ENCODE assay signal across 25 cellular contexts in genomic region chr5:10946050-10946449, GRCh38.
"Had no signal": no experiment of that assay in that cellular context is flagged by ENCODE, and none has a peak within 500 bp of the region (broad histone marks: within the 10 kb centered on the region; RNA-seq: fewer than 3 reads in every experiment).

No MANE protein-coding gene starts in this region.

- H3K36me3 ChIP-seq: ascending aorta, left lung, lower lobe of right lung, pancreas, suprapubic skin, tibial artery, upper lobe of right lung had no signal

- DNase-seq: activated CD4-positive, alpha-beta T cell treated with anti-CD3 and anti-CD28 coated beads for 48 hours; activated CD4-positive, alpha-beta T cell treated with anti-CD3 and anti-CD28 coated beads, Interleukin-2, amount 50 U/mL, for 48 hours; activated CD8-positive, alpha-beta memory T cell treated with anti-CD3 and anti-CD28 coated beads for 24 hours; activated effector memory CD4-positive, alpha-beta T cell treated with Interleukin-2 at 50 U/mL for 16 hours; activated naive CD4-positive, alpha-beta T cell treated with Interleukin-2 at 50 U/mL for 16 hours; activated naive CD8-positive, alpha-beta T cell treated with anti-CD3 and anti-CD28 coated beads, Interleukin-2, amount 10 ng/mL, durations not matched to agents 7 days and 5 days; caudate nucleus; endodermal cell; foreskin keratinocyte; left lung; lower lobe of right lung; mesenchymal stem cell; pancreas; psoas muscle; stimulated activated CD4-positive, alpha-beta T cell treated with anti-CD3 and anti-CD28 coated beads, Interleukin-15, amount 100 ng/mL, for 24 hours; stimulated activated CD4-positive, alpha-beta T cell treated with anti-CD3 and anti-CD28 coated beads, Interleukin-2, amount 100 ng/mL, for 24 hours; stimulated activated naive CD4-positive, alpha-beta T cell; T-cell; tibial artery; upper lobe of right lung had no signal

- H3K4me3 ChIP-seq: ascending aorta, left lung, lower lobe of right lung, pancreas, psoas muscle, suprapubic skin, tibial artery, upper lobe of right lung had no signal

- H3K4me1 ChIP-seq: ascending aorta, foreskin keratinocyte, left lung, lower lobe of right lung, pancreas, psoas muscle, suprapubic skin, tibial artery, upper lobe of right lung had no signal

- H3K27ac ChIP-seq: ascending aorta, foreskin keratinocyte, left lung, lower lobe of right lung, pancreas, psoas muscle, suprapubic skin, tibial artery, upper lobe of right lung had no signal

- H3K9me3 ChIP-seq: ascending aorta, left lung, lower lobe of right lung, pancreas, psoas muscle, suprapubic skin, tibial artery, upper lobe of right lung had no signal

- H3K27me3 ChIP-seq: ascending aorta, foreskin keratinocyte, left lung, pancreas, suprapubic skin, tibial artery, upper lobe of right lung had no signal

- ATAC-seq: activated CD4-positive, CD25-positive, alpha-beta regulatory T cell treated with anti-CD3 and anti-CD28 coated beads, Interleukin-2, amount 50 U/mL, for 24 hours; esophagus mucosa; foreskin keratinocyte; left lung; lower lobe of right lung; natural killer cell treated with Interleukin-12 subunit alpha and Interleukin-12 subunit beta and Interleukin-15 and Interleukin-18, amount 100 ng/mL, for 72 hours; pancreas; psoas muscle; T-cell; upper lobe of right lung had no signal
